Comparison of ENCODE assay signal across 25 cellular contexts in genomic region chr1:101300916-101301315, GRCh38.
"Had no signal": no experiment of that assay in that cellular context is flagged by ENCODE, and none has a peak within 500 bp of the region (broad histone marks: within the 10 kb centered on the region; RNA-seq: fewer than 3 reads in every experiment).

No MANE protein-coding gene starts in this region.

- DNase-seq: central memory CD4-positive, alpha-beta T cell; effector memory CD4-positive, alpha-beta T cell; foreskin fibroblast; immature natural killer cell; kidney; left colon; mucosa of descending colon; naive thymus-derived CD8-positive, alpha-beta T cell; nucleus accumbens; pancreas; spleen; stimulated activated CD4-positive, alpha-beta T cell treated with anti-CD3 and anti-CD28 coated beads, Interleukin-15, amount 100 ng/mL, for 24 hours; stimulated activated CD4-positive, alpha-beta T cell treated with anti-CD3 and anti-CD28 coated beads, Interleukin-1b, Interleukin-23, amount 100 ng/mL, for 48 hours; stimulated activated CD4-positive, alpha-beta T cell treated with anti-CD3 and anti-CD28 coated beads, Interleukin-4, amount 100 ng/mL, for 24 hours; stimulated activated naive B cell treated with anti-CD40 and anti-IgM and Interleukin-4, amounts not matched to agents 10 μg/mL and 1 μg/mL and 100 μg/mL, for 72 hours; stimulated activated naive CD8-positive, alpha-beta T cell treated with anti-CD3 and anti-CD28 coated beads, Interleukin-15, amount 100 ng/mL, for 72 hours; testis; upper lobe of right lung had no signal

- H3K27ac Mint-ChIP-seq: stimulated activated naive B cell treated with anti-CD40 and anti-IgM and Interleukin-4, amounts not matched to agents 10 μg/mL and 1 μg/mL and 100 μg/mL, for 72 hours; stimulated activated naive CD8-positive, alpha-beta T cell treated with anti-CD3 and anti-CD28 coated beads, Interleukin-15, amount 100 ng/mL, for 72 hours had no signal

- H3K9me3 Mint-ChIP-seq: immature natural killer cell; naive thymus-derived CD8-positive, alpha-beta T cell; neural crest cell; stimulated activated naive B cell treated with anti-CD40 and anti-IgM and Interleukin-4, amounts not matched to agents 10 μg/mL and 1 μg/mL and 100 μg/mL, for 72 hours; stimulated activated naive CD8-positive, alpha-beta T cell treated with anti-CD3 and anti-CD28 coated beads, Interleukin-15, amount 100 ng/mL, for 72 hours had no signal

- H3K27me3 Mint-ChIP-seq: naive thymus-derived CD8-positive, alpha-beta T cell; stimulated activated naive B cell treated with anti-CD40 and anti-IgM and Interleukin-4, amounts not matched to agents 10 μg/mL and 1 μg/mL and 100 μg/mL, for 72 hours; stimulated activated naive CD8-positive, alpha-beta T cell treated with anti-CD3 and anti-CD28 coated beads, Interleukin-15, amount 100 ng/mL, for 72 hours had no signal

- H3K27ac ChIP-seq: coronary artery, epithelial cell of prostate, esophagus muscularis mucosa, pancreas, prostate gland, spleen, testis, tibial nerve, upper lobe of right lung had no signal

- H3K4me3 Mint-ChIP-seq: immature natural killer cell; naive thymus-derived CD8-positive, alpha-beta T cell; neural crest cell; stimulated activated naive B cell treated with anti-CD40 and anti-IgM and Interleukin-4, amounts not matched to agents 10 μg/mL and 1 μg/mL and 100 μg/mL, for 72 hours; stimulated activated naive CD8-positive, alpha-beta T cell treated with anti-CD3 and anti-CD28 coated beads, Interleukin-15, amount 100 ng/mL, for 72 hours had no signal

- ATAC-seq: left colon; mucosa of descending colon; naive thymus-derived CD8-positive, alpha-beta T cell; pancreas; sciatic nerve; stimulated activated naive B cell treated with anti-CD40 and anti-IgM and Interleukin-4, amounts not matched to agents 10 μg/mL and 1 μg/mL and 100 μg/mL, for 72 hours; stimulated activated naive CD8-positive, alpha-beta T cell treated with anti-CD3 and anti-CD28 coated beads, Interleukin-15, amount 100 ng/mL, for 72 hours; upper lobe of right lung had no signal

- H3K36me3 ChIP-seq: esophagus muscularis mucosa, pancreas, prostate gland, tibial nerve, upper lobe of right lung had no signal

- H3K4me1 ChIP-seq: esophagus muscularis mucosa, pancreas, prostate gland, testis, tibial nerve, upper lobe of right lung had no signal

- H3K27me3 ChIP-seq: pancreas, spleen, testis, tibial nerve, upper lobe of right lung had no signal

- H3K4me3 ChIP-seq: coronary artery, esophagus muscularis mucosa, mucosa of descending colon, pancreas, prostate gland, spleen, testis, tibial nerve, upper lobe of right lung had no signal
